ENCODE assay signal across 8 cellular contexts in genomic region chr5:160467555-160468418, GRCh38. TPM values are rescaled to one million over a fixed set of nuclear protein-coding genes. Genes with fewer than 3 reads are reported as not detected.
DNase-seq lines count a peak whose midpoint lies in the region; ATAC-seq lines count a peak whose summit lies in the region.

No MANE protein-coding gene starts in this region.

- no peak overlapping the region for H3K27ac ChIP-seq in right cardiac atrium (ENCODE audit: low read length)

- ATAC-seq in HG03064 (IDR thresholded peaks at IDR 0.05; ENCODE audit: low read depth, unreplicated experiment) (peak; percentile 91), right cardiac atrium (peak; percentile 62 to 80)

- peaks cover 5% of the 10 kb centered on the region for H3K4me1 ChIP-seq in right cardiac atrium (ENCODE audit: control insufficient read depth, insufficient read depth, low read length)

- 34% methylated on average over 31 of the region's 31 CpGs for WGBS in right cardiac atrium

- DNase-seq in NCI-H2196 (lab: John Stamatoyannopoulos, UW; ENCODE audit: unreplicated experiment): peak; percentile 28
- no peak for DNase-seq in NCI-H2196 treated with DMSO at 0.1 percent for 48 hours (lab: John Stamatoyannopoulos, UW; ENCODE audit: unreplicated experiment)
- peak; percentile 60 for DNase-seq in T follicular helper cell (ENCODE audit: low read depth)
- DNase-seq in activated naive CD8-positive, alpha-beta T cell treated with anti-CD3 and anti-CD28 coated beads, Interleukin-2, amount 50 U/mL, for 16 hours (ENCODE audit: low read depth, low spot score): peak; percentile 32
- DNase-seq in right cardiac atrium: peak; percentile 40 to 85 (median 83)
- DNase-seq in stimulated activated CD4-positive, alpha-beta T cell treated with anti-CD3 and anti-CD28 coated beads, Interleukin-12 subunit alpha, Interleukin-12 subunit beta, amount 100 ng/mL, for 24 hours (ENCODE audit: low read depth in 2 of 2): peak; percentile 67 to 83
- DNase-seq in NCI-H1436 (lab: John Stamatoyannopoulos, UW): no peak

- H3K4me3 ChIP-seq in right cardiac atrium (ENCODE audit: low read length): peak overlapping the region; percentile 0

- H3K27me3 ChIP-seq in right cardiac atrium (ENCODE audit: control insufficient read depth, insufficient read depth): no peaks in the 10 kb centered on the region

- no peaks in the 10 kb centered on the region for H3K9me3 ChIP-seq in right cardiac atrium (ENCODE audit: control insufficient read depth, low read length)

- intact Hi-C loops in right cardiac atrium (cut with DNase I): no loop called here

RNA-seq across cellular contexts. Expression of gene PTTG1, which starts 46.1 kb away (rescaled TPM):
- total RNA-seq in right cardiac atrium: 1 to 10 TPM; 1.5 to 3.9 (median 2.5) TPM
- 2.9 TPM for polyA plus RNA-seq in right cardiac atrium

RNA-seq across cellular contexts. Expression of gene SLU7, which starts 48.9 kb away (rescaled TPM):
- 10 to 100 TPM; 43.6 to 57.6 (median 46.4) TPM for total RNA-seq in right cardiac atrium
- polyA plus RNA-seq in right cardiac atrium: 25.8 TPM

Comparison
In these comparisons a context has a peak if more than half of its experiments do, and no peak if none do; other contexts are left out.
1. DNase-seq: peak in NCI-H2196 (single experiment), T follicular helper cell (single experiment), activated naive CD8-positive, alpha-beta T cell treated with anti-CD3 and anti-CD28 coated beads, Interleukin-2, amount 50 U/mL, for 16 hours (single experiment), right cardiac atrium (3 of 3) and stimulated activated CD4-positive, alpha-beta T cell treated with anti-CD3 and anti-CD28 coated beads, Interleukin-12 subunit alpha, Interleukin-12 subunit beta, amount 100 ng/mL, for 24 hours (2 of 2); none in NCI-H2196 treated with DMSO at 0.1 percent for 48 hours (single experiment) and NCI-H1436 (single experiment).